In the genomic region with DNA sequence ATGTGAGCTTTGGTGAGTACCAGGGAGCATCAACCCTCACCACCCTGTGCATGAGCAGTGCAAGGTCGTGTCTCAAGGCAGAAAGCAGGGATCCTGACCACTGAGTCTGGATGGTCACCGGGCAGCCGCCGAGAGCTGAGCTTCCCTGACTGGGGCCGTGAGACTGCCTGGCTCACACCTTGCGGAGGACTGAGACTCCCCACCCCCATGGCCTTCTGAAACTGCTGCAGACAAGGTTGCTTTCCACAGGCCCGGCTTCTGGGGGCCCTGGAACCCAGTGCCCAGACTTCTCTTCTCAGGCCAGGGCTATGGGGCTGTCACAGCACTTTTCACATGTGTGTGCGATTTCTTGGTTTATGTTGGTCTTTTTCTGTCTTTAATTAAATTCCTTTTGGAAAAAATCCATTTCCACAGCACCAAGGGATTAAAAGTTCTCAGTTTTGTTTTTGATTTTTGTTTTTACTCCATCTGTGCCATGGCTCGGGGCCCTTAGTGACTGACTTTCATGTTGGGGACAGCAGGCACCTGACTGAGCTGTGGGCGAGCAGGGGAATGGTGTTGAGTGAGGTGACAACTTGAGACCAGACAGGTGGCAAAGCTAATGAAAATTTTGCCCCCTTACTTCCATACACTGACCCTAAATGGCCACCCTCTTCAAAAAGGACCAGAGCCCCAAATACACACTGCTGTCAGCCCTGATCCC, we compare ENCODE assay signal across 19 cellular contexts.
A peak's percentile ranks its signal among the peaks of the same experiment; 100 is the strongest.
DNase-seq lines count a peak whose midpoint lies in the region; ATAC-seq and TF ChIP-seq lines count a peak whose summit lies in the region.
"Had no signal": no experiment of that assay in that cellular context is flagged by ENCODE, and none has a peak within 500 bp of the region (broad histone marks: within the 10 kb centered on the region; RNA-seq: fewer than 3 reads in every experiment).

No MANE protein-coding gene starts in this region.

- no peaks in the 10 kb centered on the region for H3K4me1 Mint-ChIP-seq in natural killer cell treated with Interleukin-12 subunit alpha and Interleukin-12 subunit beta and Interleukin-15 and Interleukin-18, amount 100 ng/mL, for 72 hours (ENCODE audit: low read depth in 2 of 2)
- H3K4me1 Mint-ChIP-seq in natural killer cell = no peaks in the 10 kb centered on the region

- no peak overlapping the region for H3K27ac Mint-ChIP-seq in natural killer cell treated with Interleukin-12 subunit alpha and Interleukin-12 subunit beta and Interleukin-15 and Interleukin-18, amount 100 ng/mL, for 72 hours
- no peak overlapping the region for H3K27ac Mint-ChIP-seq in natural killer cell
- H3K27ac Mint-ChIP-seq: CD4-positive, alpha-beta T cell had no signal

- H3K9me3 Mint-ChIP-seq in natural killer cell treated with Interleukin-12 subunit alpha and Interleukin-12 subunit beta and Interleukin-15 and Interleukin-18, amount 100 ng/mL, for 72 hours = no peaks in the 10 kb centered on the region
- no peaks in the 10 kb centered on the region for H3K9me3 Mint-ChIP-seq in natural killer cell
- H3K9me3 Mint-ChIP-seq: CD4-positive, alpha-beta T cell had no signal

- H3K4me3 Mint-ChIP-seq in natural killer cell treated with Interleukin-12 subunit alpha and Interleukin-12 subunit beta and Interleukin-15 and Interleukin-18, amount 100 ng/mL, for 72 hours = no peak overlapping the region
- H3K4me3 Mint-ChIP-seq in natural killer cell = no peak overlapping the region
- H3K4me3 Mint-ChIP-seq: CD4-positive, alpha-beta T cell had no signal

- intact Hi-C loops in natural killer cell (cut with micrococcal nuclease) = no loop called here

- no peak for TF ChIP-seq EP300 in suprapubic skin (IDR thresholded peaks at IDR 0.05)

- TF ChIP-seq CTCF in natural killer cell (IDR thresholded peaks at IDR 0.05) = no peak
- TF ChIP-seq CTCF in right atrium auricular region (IDR thresholded peaks at IDR 0.05) = no peak
- TF ChIP-seq CTCF in suprapubic skin (IDR thresholded peaks at IDR 0.05) = no peak

- no peaks in the 10 kb centered on the region for H3K9me3 ChIP-seq in right atrium auricular region
- H3K9me3 ChIP-seq in suprapubic skin = no peaks in the 10 kb centered on the region
- H3K9me3 ChIP-seq: Caco-2 had no signal

- peak in 1 of 2 donors; percentile 16 for ATAC-seq in natural killer cell treated with Interleukin-12 subunit alpha and Interleukin-12 subunit beta and Interleukin-15 and Interleukin-18, amount 100 ng/mL, for 72 hours
- ATAC-seq in natural killer cell (no peak), HG02759 (IDR thresholded peaks at IDR 0.05; ENCODE audit: unreplicated experiment) (no peak), GM18511 (IDR thresholded peaks at IDR 0.05; ENCODE audit: unreplicated experiment) (no peak)
- ATAC-seq: A549, HCT116, K562, Panc1 had no signal

- TF ChIP-seq POLR2A in suprapubic skin (IDR thresholded peaks at IDR 0.05) = no peak

- peaks cover 0 to 22% of the 10 kb centered on the region in 2 donors for H3K4me1 ChIP-seq in right atrium auricular region
- H3K4me1 ChIP-seq in suprapubic skin = peaks cover 33% of the 10 kb centered on the region
- H3K4me1 ChIP-seq: Caco-2 had no signal

- DNase-seq in natural killer cell treated with Interleukin-12 subunit alpha and Interleukin-12 subunit beta and Interleukin-15 and Interleukin-18, amount 100 ng/mL, for 72 hours (ENCODE audit: low spot score) = peak; percentile 2
- DNase-seq in natural killer cell (no peak), right atrium auricular region (ENCODE audit: low spot score) (peak; percentile 43), suprapubic skin (ENCODE audit: low spot score in 2 of 2) (peak in 1 of 2 donors; percentile 72), KBM-7 (no peak)
- DNase-seq: Caco-2; CD4-positive, alpha-beta T cell; GDM1; NCI-H1105; NCI-H1694; NCI-H2081 treated with DMSO at 0.1 percent for 48 hours; NCI-H446 treated with DMSO at 0.1 percent for 48 hours; NCI-H69 had no signal

- H3K4me3 ChIP-seq in right atrium auricular region = no peak overlapping the region
- H3K4me3 ChIP-seq in suprapubic skin = no peak overlapping the region
- H3K4me3 ChIP-seq: A549, K562 had no signal

- peaks cover 7 to 12% of the 10 kb centered on the region in 2 donors for H3K27me3 Mint-ChIP-seq in natural killer cell treated with Interleukin-12 subunit alpha and Interleukin-12 subunit beta and Interleukin-15 and Interleukin-18, amount 100 ng/mL, for 72 hours
- H3K27me3 Mint-ChIP-seq in natural killer cell (ENCODE audit: low read depth in 2 of 2) = peaks cover 0 to 3% of the 10 kb centered on the region in 2 donors

- 89% methylated on average over 10 of the region's 10 CpGs for WGBS in suprapubic skin

- in situ Hi-C loops in KBM-7 (cut with MboI; ENCODE audit: low pct_unique_long_range_greater_than_20kb, low sequenced_read_pairs) = no loop called here

- peak overlapping the region in 1 of 2 donors; percentile 56 for H3K27ac ChIP-seq in right atrium auricular region
- peak overlapping the region; percentile 1 for H3K27ac ChIP-seq in suprapubic skin
- H3K27ac ChIP-seq: A549 had no signal

- H3K36me3 Mint-ChIP-seq in natural killer cell treated with Interleukin-12 subunit alpha and Interleukin-12 subunit beta and Interleukin-15 and Interleukin-18, amount 100 ng/mL, for 72 hours = no peaks in the 10 kb centered on the region
- no peaks in the 10 kb centered on the region for H3K36me3 Mint-ChIP-seq in natural killer cell

- H3K36me3 ChIP-seq in right atrium auricular region = no peaks in the 10 kb centered on the region
- H3K36me3 ChIP-seq in suprapubic skin = no peaks in the 10 kb centered on the region

- H3K27me3 ChIP-seq in right atrium auricular region (no peaks in the 10 kb centered on the region), suprapubic skin (peaks cover 12% of the 10 kb centered on the region)

Comparison
In these comparisons a context has a peak if more than half of its experiments do, and no peak if none do; other contexts are left out.
1. DNase-seq: peak in natural killer cell treated with Interleukin-12 subunit alpha and Interleukin-12 subunit beta and Interleukin-15 and Interleukin-18, amount 100 ng/mL, for 72 hours (single experiment) and right atrium auricular region (single experiment); none in natural killer cell (single experiment) and KBM-7 (single experiment).